8 cellular contexts compared by ENCODE assay signal in the genomic region with DNA sequence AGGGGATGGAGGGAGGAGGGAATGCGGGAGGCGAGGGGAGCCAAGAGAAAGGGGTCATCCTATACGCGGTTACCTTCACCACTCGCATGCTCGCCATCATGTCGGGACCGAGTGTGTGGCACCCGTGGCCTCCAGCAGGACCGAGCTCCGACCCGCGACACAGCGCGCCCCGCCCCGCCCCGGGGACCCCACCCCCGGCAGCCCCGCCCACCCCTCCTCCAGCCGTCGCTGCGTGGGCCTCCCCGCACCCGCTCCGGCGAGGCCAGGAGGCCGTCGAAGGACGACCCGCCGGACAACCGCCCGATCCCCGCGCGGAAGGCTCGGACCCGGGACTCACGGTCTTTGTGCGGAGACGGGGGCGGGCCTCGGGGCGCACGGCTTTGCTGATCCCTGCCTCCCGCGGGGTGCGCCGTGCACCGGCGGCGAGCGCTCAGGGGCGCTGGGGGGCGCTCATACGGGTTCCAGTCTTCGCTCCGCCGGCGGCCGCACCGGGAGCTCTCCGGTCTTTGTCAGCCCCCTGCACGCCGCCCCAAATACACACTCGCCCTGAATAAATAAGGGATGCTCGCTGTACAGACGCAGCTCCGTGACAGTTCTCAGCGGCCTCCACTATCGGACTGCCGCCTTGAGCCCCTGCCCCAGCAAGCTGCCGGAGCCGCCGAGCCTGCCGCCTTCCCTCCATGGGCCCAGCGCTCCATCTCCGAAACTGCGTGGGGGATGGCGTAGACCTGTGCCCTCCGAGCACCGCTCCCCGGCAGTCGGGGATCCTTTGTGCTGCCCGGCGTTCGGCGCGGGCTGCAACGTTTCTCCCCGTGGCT.
A peak's percentile ranks its signal among the peaks of the same experiment; 100 is the strongest.
DNase-seq lines count a peak whose midpoint lies in the region; TF ChIP-seq lines count a peak whose summit lies in the region.

TSS of gene UBE2L6 (minus strand) at position 161 of the 818 bp plus-strand sequence. CDS start at position 100, 61 bp downstream.

- no peaks in the 10 kb centered on the region for H3K36me3 ChIP-seq in HEK293 (ENCODE audit: control insufficient read depth in 2 of 2, insufficient read depth in 1 of 2, low read length in 2 of 2)

- DNase-seq in GM13976 (ENCODE audit: low spot score) (peak; percentile 88), NAMALWA (ENCODE audit: low spot score) (peak; percentile 59), islet precursor cell (peak; percentile 81), OCI-M2 (lab: John Stamatoyannopoulos, UW; ENCODE audit: unreplicated experiment) (no peak)
- peak; percentile 31 to 51 (median 48) for DNase-seq in activated CD4-positive, CD25-positive, alpha-beta regulatory T cell (lab: John Stamatoyannopoulos, UW)
- peak; percentile 61 for DNase-seq in central memory CD4-positive, alpha-beta T cell
- peak in 2 of 3 donors; percentile 36 to 61 for DNase-seq in stimulated activated CD4-positive, alpha-beta T cell treated with anti-CD3 and anti-CD28 coated beads, Interleukin-12 subunit alpha, Interleukin-12 subunit beta, amount 100 ng/mL, for 48 hours (ENCODE audit: low read depth in 2 of 3, low spot score in 1 of 3)

- peak within 1 kb of the TSS; percentile 73 for H3K4me3 ChIP-seq in HEK293 (ENCODE audit: low read depth, low read length)

- peak; percentile 70 for TF ChIP-seq CTCF in GM13976 (IDR thresholded peaks at IDR 0.05; ENCODE audit: borderline replicate concordance, control extremely low read depth, extremely low read depth, insufficient read depth, missing control alignments)
- TF ChIP-seq CTCF in HEK293 (tag by site-specific recombination; IDR thresholded peaks at IDR 0.05): peak; percentile 64; the same call in 1 of the 2 replicates

- no peak within 1 kb of the TSS; the same call in 1 of the 2 replicates for H3K27ac ChIP-seq in HEK293 (ENCODE audit: extremely low read depth, low read depth, low read length)

- in situ Hi-C loops in GM13976 (cut with MboI; ENCODE audit: low sequenced_read_pairs, unreplicated experiment): loop anchor here (5.0 kb wide), 1 partner anchor 75 kb away; no protein-coding TSS in a partner anchor

- POLR2A ChIA-PET in HEK293 (lab: Yijun Ruan, JAX): interaction anchor here (1.1 to 2.0 kb wide), 2 partner anchors 74 to 77 kb away, joined by 4 to 13 read pairs; no protein-coding TSS in a partner anchor

- H3K4me1 ChIP-seq in HEK293 (ENCODE audit: control insufficient read depth, insufficient read depth, low read length): no peaks in the 10 kb centered on the region

- H3K9me3 ChIP-seq in HEK293 (ENCODE audit: control insufficient read depth, insufficient read depth, low read depth, low read length): no peaks in the 10 kb centered on the region

- CTCF ChIA-PET in HEK293 (lab: Yijun Ruan, JAX): interaction anchor here (0.6 to 8.7 kb wide), 30 partner anchors 9 to 1575 kb away, joined by 3 to 183 read pairs (median 4); partner anchors contain the start of gene FAM111A

TF ChIP-seq in HEK293, 187 proteins besides CTCF, POLR2A, EP300 and RAD21 (continues in another document):
- TF ChIP-seq ZNF335 (tag by site-specific recombination; conservative IDR thresholded peaks at IDR 0.05): peak; percentile 92
- TF ChIP-seq, protein P1, sequence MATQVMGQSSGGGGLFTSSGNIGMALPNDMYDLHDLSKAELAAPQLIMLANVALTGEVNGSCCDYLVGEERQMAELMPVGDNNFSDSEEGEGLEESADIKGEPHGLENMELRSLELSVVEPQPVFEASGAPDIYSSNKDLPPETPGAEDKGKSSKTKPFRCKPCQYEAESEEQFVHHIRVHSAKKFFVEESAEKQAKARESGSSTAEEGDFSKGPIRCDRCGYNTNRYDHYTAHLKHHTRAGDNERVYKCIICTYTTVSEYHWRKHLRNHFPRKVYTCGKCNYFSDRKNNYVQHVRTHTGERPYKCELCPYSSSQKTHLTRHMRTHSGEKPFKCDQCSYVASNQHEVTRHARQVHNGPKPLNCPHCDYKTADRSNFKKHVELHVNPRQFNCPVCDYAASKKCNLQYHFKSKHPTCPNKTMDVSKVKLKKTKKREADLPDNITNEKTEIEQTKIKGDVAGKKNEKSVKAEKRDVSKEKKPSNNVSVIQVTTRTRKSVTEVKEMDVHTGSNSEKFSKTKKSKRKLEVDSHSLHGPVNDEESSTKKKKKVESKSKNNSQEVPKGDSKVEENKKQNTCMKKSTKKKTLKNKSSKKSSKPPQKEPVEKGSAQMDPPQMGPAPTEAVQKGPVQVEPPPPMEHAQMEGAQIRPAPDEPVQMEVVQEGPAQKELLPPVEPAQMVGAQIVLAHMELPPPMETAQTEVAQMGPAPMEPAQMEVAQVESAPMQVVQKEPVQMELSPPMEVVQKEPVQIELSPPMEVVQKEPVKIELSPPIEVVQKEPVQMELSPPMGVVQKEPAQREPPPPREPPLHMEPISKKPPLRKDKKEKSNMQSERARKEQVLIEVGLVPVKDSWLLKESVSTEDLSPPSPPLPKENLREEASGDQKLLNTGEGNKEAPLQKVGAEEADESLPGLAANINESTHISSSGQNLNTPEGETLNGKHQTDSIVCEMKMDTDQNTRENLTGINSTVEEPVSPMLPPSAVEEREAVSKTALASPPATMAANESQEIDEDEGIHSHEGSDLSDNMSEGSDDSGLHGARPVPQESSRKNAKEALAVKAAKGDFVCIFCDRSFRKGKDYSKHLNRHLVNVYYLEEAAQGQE (tag by site-specific recombination; IDR thresholded peaks at IDR 0.05): no peak
- TF ChIP-seq ZNF692 (tag by site-specific recombination; IDR thresholded peaks at IDR 0.05): peak; percentile 61; the same call in 1 of the 2 replicates
- no peak for TF ChIP-seq ZNF548 (tag by site-specific recombination; IDR thresholded peaks at IDR 0.05)
- TF ChIP-seq MZF1 (tag by site-specific recombination; IDR thresholded peaks at IDR 0.05; ENCODE audit: borderline replicate concordance): peak; percentile 66; the same call in 1 of the 2 replicates
- peak; percentile 88 for TF ChIP-seq ZBTB17 (tag by site-specific recombination; IDR thresholded peaks at IDR 0.05)
- TF ChIP-seq ZNF777 (tag by site-specific recombination; IDR thresholded peaks at IDR 0.05; ENCODE audit: borderline replicate concordance): peak; percentile 38; the same call in 1 of the 2 replicates
- TF ChIP-seq, protein P2, sequence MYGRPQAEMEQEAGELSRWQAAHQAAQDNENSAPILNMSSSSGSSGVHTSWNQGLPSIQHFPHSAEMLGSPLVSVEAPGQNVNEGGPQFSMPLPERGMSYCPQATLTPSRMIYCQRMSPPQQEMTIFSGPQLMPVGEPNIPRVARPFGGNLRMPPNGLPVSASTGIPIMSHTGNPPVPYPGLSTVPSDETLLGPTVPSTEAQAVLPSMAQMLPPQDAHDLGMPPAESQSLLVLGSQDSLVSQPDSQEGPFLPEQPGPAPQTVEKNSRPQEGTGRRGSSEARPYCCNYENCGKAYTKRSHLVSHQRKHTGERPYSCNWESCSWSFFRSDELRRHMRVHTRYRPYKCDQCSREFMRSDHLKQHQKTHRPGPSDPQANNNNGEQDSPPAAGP (tag by site-specific recombination; IDR thresholded peaks at IDR 0.05): 0 out of 2 replicates have a peak, but pooled peaks have one; percentile 22
- peak; percentile 48 for TF ChIP-seq ZIC2 (tag by site-specific recombination; IDR thresholded peaks at IDR 0.05)
- peak; percentile 48 for TF ChIP-seq ZBTB8A (tag by site-specific recombination; IDR thresholded peaks at IDR 0.05)
- TF ChIP-seq ZEB2 (tag by site-specific recombination; IDR thresholded peaks at IDR 0.05): peak; percentile 65
- 0 out of 2 replicates have a peak, but pooled peaks have one; percentile 26 for TF ChIP-seq ZNF610 (tag by site-specific recombination; IDR thresholded peaks at IDR 0.05; ENCODE audit: borderline replicate concordance)
- TF ChIP-seq ZBTB20 (tag by site-specific recombination; IDR thresholded peaks at IDR 0.05): peak; percentile 67; the same call in 1 of the 2 replicates
- TF ChIP-seq, protein P3, sequence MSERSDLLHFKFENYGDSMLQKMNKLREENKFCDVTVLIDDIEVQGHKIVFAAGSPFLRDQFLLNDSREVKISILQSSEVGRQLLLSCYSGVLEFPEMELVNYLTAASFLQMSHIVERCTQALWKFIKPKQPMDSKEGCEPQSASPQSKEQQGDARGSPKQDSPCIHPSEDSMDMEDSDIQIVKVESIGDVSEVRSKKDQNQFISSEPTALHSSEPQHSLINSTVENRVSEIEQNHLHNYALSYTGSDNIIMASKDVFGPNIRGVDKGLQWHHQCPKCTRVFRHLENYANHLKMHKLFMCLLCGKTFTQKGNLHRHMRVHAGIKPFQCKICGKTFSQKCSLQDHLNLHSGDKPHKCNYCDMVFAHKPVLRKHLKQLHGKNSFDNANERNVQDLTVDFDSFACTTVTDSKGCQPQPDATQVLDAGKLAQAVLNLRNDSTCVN (tag by site-specific recombination; optimal IDR thresholded peaks at IDR 0.05): peak; percentile 73
- peak; percentile 75 for TF ChIP-seq ZNF600 (tag by site-specific recombination; IDR thresholded peaks at IDR 0.05)
- no peak for TF ChIP-seq SP7 (tag by site-specific recombination; IDR thresholded peaks at IDR 0.05)
- TF ChIP-seq HOXC10 (CRISPR knock-in tag; IDR thresholded peaks at IDR 0.05): no peak
- TF ChIP-seq GLIS2 (tag by site-specific recombination; IDR thresholded peaks at IDR 0.05): peak; percentile 79
- 0 out of 2 replicates have a peak, but pooled peaks have one; percentile 5 for TF ChIP-seq ZSCAN30 (tag by site-specific recombination; IDR thresholded peaks at IDR 0.05)
- peak; percentile 75; the same call in 1 of the 2 replicates for TF ChIP-seq ZBTB48 (tag by site-specific recombination; IDR thresholded peaks at IDR 0.05)
- 0 out of 2 replicates have a peak, but pooled peaks have one; percentile 10 for TF ChIP-seq ZFHX2 (tag by site-specific recombination; conservative IDR thresholded peaks at IDR 0.05)
- TF ChIP-seq ZSCAN23 (tag by site-specific recombination; IDR thresholded peaks at IDR 0.05): no peak
- peak; percentile 16; the same call in 1 of the 2 replicates for TF ChIP-seq KLF8 (tag by site-specific recombination; IDR thresholded peaks at IDR 0.05)
- TF ChIP-seq TCF7L2 (IDR thresholded peaks at IDR 0.05; ENCODE audit: borderline replicate concordance, low read depth, low read length): no peak
